8 cellular contexts compared by ENCODE assay signal in the genomic region with DNA sequence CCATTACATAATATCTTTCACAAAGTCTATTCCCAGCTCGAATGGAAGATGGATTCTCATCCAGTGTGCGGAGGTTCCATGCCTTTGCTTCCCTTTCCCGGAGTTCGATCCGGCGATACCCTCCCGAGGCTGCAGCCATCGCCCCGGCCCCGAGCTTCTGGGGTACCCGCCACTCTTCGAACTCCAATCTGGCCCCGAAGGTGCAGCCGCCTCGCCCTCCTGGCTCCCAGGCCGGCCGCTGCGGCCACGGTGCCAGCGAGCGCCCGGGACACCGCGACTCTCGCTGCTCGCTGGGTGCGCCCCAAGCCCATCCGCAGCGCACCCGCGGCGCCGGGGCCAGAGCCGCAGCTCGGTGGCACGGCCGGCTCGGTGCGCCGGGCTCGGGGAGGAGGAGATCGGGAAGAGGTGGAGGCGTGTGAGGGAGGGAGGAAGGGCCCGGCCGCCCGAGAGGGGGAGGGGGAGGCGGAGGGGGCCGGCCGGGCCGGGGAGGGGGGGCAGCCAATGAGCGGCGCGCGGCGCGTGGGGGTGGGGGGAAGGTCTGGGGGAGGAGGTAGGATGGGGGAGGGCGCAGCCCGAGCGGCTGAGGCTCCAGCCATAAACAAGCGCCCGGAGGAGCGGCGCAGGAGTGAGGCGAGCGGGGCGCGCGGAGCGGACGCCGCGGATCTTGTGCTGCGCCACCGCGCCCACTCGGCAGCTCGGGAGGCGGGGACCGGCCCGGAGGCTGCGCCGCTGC. TPM values are rescaled to one million over a fixed set of nuclear protein-coding genes. Genes with fewer than 3 reads are reported as not detected.
DNase-seq lines count a peak whose midpoint lies in the region; ATAC-seq and TF ChIP-seq lines count a peak whose summit lies in the region.

A gene with protein sequence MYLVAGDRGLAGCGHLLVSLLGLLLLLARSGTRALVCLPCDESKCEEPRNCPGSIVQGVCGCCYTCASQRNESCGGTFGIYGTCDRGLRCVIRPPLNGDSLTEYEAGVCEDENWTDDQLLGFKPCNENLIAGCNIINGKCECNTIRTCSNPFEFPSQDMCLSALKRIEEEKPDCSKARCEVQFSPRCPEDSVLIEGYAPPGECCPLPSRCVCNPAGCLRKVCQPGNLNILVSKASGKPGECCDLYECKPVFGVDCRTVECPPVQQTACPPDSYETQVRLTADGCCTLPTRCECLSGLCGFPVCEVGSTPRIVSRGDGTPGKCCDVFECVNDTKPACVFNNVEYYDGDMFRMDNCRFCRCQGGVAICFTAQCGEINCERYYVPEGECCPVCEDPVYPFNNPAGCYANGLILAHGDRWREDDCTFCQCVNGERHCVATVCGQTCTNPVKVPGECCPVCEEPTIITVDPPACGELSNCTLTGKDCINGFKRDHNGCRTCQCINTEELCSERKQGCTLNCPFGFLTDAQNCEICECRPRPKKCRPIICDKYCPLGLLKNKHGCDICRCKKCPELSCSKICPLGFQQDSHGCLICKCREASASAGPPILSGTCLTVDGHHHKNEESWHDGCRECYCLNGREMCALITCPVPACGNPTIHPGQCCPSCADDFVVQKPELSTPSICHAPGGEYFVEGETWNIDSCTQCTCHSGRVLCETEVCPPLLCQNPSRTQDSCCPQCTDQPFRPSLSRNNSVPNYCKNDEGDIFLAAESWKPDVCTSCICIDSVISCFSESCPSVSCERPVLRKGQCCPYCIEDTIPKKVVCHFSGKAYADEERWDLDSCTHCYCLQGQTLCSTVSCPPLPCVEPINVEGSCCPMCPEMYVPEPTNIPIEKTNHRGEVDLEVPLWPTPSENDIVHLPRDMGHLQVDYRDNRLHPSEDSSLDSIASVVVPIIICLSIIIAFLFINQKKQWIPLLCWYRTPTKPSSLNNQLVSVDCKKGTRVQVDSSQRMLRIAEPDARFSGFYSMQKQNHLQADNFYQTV (plus strand): TSS at position 622 of the 733 bp plus-strand sequence. CDS start 515 bp downstream, outside the sequence.

- DNase-seq in NCI-H146 (lab: John Stamatoyannopoulos, UW): peak; percentile 53
- DNase-seq in NCI-H146 treated with DMSO at 0.1 percent for 48 hours (lab: John Stamatoyannopoulos, UW; ENCODE audit: unreplicated experiment): no peak
- DNase-seq in NCI-H510A treated with DMSO at 0.1 percent for 48 hours (lab: John Stamatoyannopoulos, UW): peak; percentile 54
- DNase-seq in activated T-cell treated with anti-CD3 and anti-CD28 coated beads, Interleukin-2, amount 50 U/mL, for 1 hour: peak; percentile 58
- no peak for DNase-seq in epithelial cell of proximal tubule (ENCODE audit: low read depth)
- peak; percentile 36 for DNase-seq in middle frontal gyrus (ENCODE audit: extremely low spot score, low spot score)
- DNase-seq in stimulated activated CD8-positive, alpha-beta memory T cell treated with anti-CD3 and anti-CD28 coated beads, Interleukin-7, amount 100 ng/mL, for 48 hours (ENCODE audit: extremely low read depth in 1 of 2, low read depth in 1 of 2): peak; percentile 23 to 39

- peak within 1 kb of the TSS; percentile 88 for H3K4me3 ChIP-seq in epithelial cell of proximal tubule (ENCODE audit: low read depth, low read length)

- TF ChIP-seq CTCF in epithelial cell of proximal tubule (conservative IDR thresholded peaks at IDR 0.05; ENCODE audit: low read depth, low read length): no peak

- peak; percentile 45 for ATAC-seq in HG02840 (IDR thresholded peaks at IDR 0.05; ENCODE audit: low FRiP score, unreplicated experiment)

RNA-seq across cellular contexts. Expression of the gene that starts here (rescaled TPM):
- total RNA-seq in epithelial cell of proximal tubule: 123 and 143 TPM in 2 replicates

Comparison
In these comparisons a context has a peak if more than half of its experiments do, and no peak if none do; other contexts are left out.
1. DNase-seq: peak in NCI-H146 (single experiment), NCI-H510A treated with DMSO at 0.1 percent for 48 hours (single experiment), activated T-cell treated with anti-CD3 and anti-CD28 coated beads, Interleukin-2, amount 50 U/mL, for 1 hour (single experiment), middle frontal gyrus (single experiment) and stimulated activated CD8-positive, alpha-beta memory T cell treated with anti-CD3 and anti-CD28 coated beads, Interleukin-7, amount 100 ng/mL, for 48 hours (2 of 2); none in NCI-H146 treated with DMSO at 0.1 percent for 48 hours (single experiment) and epithelial cell of proximal tubule (single experiment).